Comparison of ENCODE assay signal across 21 cellular contexts in genomic region chr4:187475901-187476300, GRCh38.
DNase-seq lines count a peak whose midpoint lies in the region; ATAC-seq and TF ChIP-seq lines count a peak whose summit lies in the region.
"Had no signal": no experiment of that assay in that cellular context is flagged by ENCODE, and none has a peak within 500 bp of the region (broad histone marks: within the 10 kb centered on the region; RNA-seq: fewer than 3 reads in every experiment).

No MANE protein-coding gene starts in this region.

- WGBS in IMR-90 (ENCODE audit: extremely low coverage in 2 of 2, insufficient read length in 1 of 2), 2 experiments = no CpG with 5 or more reads among the region's 2 CpGs

- BruUV-seq in IMR-90 (replicated peaks; lab: Mats Ljungman, UMichigan) = no TSS peak

- H3K9me1 ChIP-seq in IMR-90 (ENCODE audit: insufficient read depth, low read length) = peaks cover 14% of the 10 kb centered on the region

- H3K18ac ChIP-seq in IMR-90 (ENCODE audit: low read depth, low read length) = no peak overlapping the region

- no peak overlapping the region for H3K27ac ChIP-seq in IMR-90 (ENCODE audit: insufficient read depth, low read length)
- no peak overlapping the region for H3K27ac ChIP-seq in CD8-positive, alpha-beta memory T cell (ENCODE audit: low read depth, low read length)
- H3K27ac ChIP-seq: A549; BLaER1 treated with 17β-estradiol and CSF1 and Interleukin-3, amounts not matched to agents 10 nM and 100 nM had no signal

- dilution Hi-C loops in IMR-90 (cut with HindIII; ENCODE audit: low sequenced_read_pairs, unreplicated experiment) = no loop called here

- H3K79me1 ChIP-seq in IMR-90 (ENCODE audit: low read depth in 1 of 2, low read length in 2 of 2) = peaks cover 0 to 18% of the 10 kb centered on the region in 2 experiments; a peak in 2 of 4 replicates

- no peak overlapping the region for H2BK5ac ChIP-seq in IMR-90 (ENCODE audit: low read depth, low read length, poor library complexity, severe bottlenecking)

- DNase-seq in IMR-90 = no peak
- DNase-seq in chondrocyte (ENCODE audit: low spot score) = no peak
- no peak for DNase-seq in nephron progenitor cell
- DNase-seq in CD8-positive, alpha-beta memory T cell = no peak
- DNase-seq: 8988T; ACHN; AML-193; BE2C; Calu3; CD4-positive, alpha-beta T cell; COR-L47; DMS53; DMS79 treated with DMSO at 0.1 percent for 48 hours; GOT3; HFFc6 had no signal

- no peak overlapping the region; the same call in 1 of the 2 replicates for H3K23ac ChIP-seq in IMR-90 (ENCODE audit: low read depth, low read length)

- intact Hi-C loops in IMR-90 (cut with micrococcal nuclease) = loop anchor here (5.0 to 10.0 kb wide), 2 partner anchors 249 to 531 kb away; no protein-coding TSS in a partner anchor

- peak overlapping the region; percentile 30; the same call in 1 of the 2 replicates for H3K4ac ChIP-seq in IMR-90 (ENCODE audit: low read depth, low read length)

- H3K36me3 Mint-ChIP-seq in chondrocyte (ENCODE audit: low read depth) (no peaks in the 10 kb centered on the region), nephron progenitor cell (ENCODE audit: low read depth) (no peaks in the 10 kb centered on the region)
- H3K36me3 Mint-ChIP-seq in CD8-positive, alpha-beta memory T cell = no peaks in the 10 kb centered on the region
- H3K36me3 Mint-ChIP-seq: CD14-positive monocyte had no signal

- in situ Hi-C loops in IMR-90 (cut with MboI; ENCODE audit: low sequenced_read_pairs) = no loop called here

- H2AFZ ChIP-seq in IMR-90 (replicated peaks; ENCODE audit: low read length, poor library complexity) = peak overlapping the region; percentile 16

- no peaks in the 10 kb centered on the region for H3K9me3 ChIP-seq in IMR-90 (ENCODE audit: control insufficient read depth, insufficient read depth, low read length)
- H3K9me3 ChIP-seq in CD8-positive, alpha-beta memory T cell (ENCODE audit: low read length) = no peaks in the 10 kb centered on the region
- H3K9me3 ChIP-seq: A549; BE2C; BLaER1 treated with 17β-estradiol and CSF1 and Interleukin-3, amounts not matched to agents 10 nM and 100 nM; HAP-1 had no signal

- H3K4me1 ChIP-seq in IMR-90 (ENCODE audit: control insufficient read depth, insufficient read depth, low read length) = peaks cover 23% of the 10 kb centered on the region
- H3K4me1 ChIP-seq in CD8-positive, alpha-beta memory T cell (ENCODE audit: insufficient read depth, low read length) = no peaks in the 10 kb centered on the region
- H3K4me1 ChIP-seq: BE2C; BLaER1 treated with 17β-estradiol and CSF1 and Interleukin-3, amounts not matched to agents 10 nM and 100 nM; HAP-1 had no signal

- no peak overlapping the region for H3K4me2 ChIP-seq in IMR-90 (ENCODE audit: low read depth, low read length)
- H3K4me2 ChIP-seq: A549; BLaER1 treated with 17β-estradiol and CSF1 and Interleukin-3, amounts not matched to agents 10 nM and 100 nM had no signal

- ATAC-seq in IMR-90 (ENCODE audit: low read depth) (no peak), HG02884 (IDR thresholded peaks at IDR 0.05; ENCODE audit: unreplicated experiment) (no peak), HG02970 (IDR thresholded peaks at IDR 0.05; ENCODE audit: low FRiP score, unreplicated experiment) (no peak)
- ATAC-seq: A549 had no signal

- H3K9me3 Mint-ChIP-seq in chondrocyte (ENCODE audit: low read depth) (no peaks in the 10 kb centered on the region), nephron progenitor cell (peaks cover 4% of the 10 kb centered on the region)
- peaks cover 5 to 21% (median 9%) of the 10 kb centered on the region in 5 donors for H3K9me3 Mint-ChIP-seq in CD8-positive, alpha-beta memory T cell
- H3K9me3 Mint-ChIP-seq: HFFc6 had no signal

- CTCF ChIA-PET in IMR-90 (lab: Yijun Ruan, JAX) = no interaction called here
- CTCF ChIA-PET in CD8-positive, alpha-beta memory T cell (lab: Charles Lee) = no interaction called here

- 0 out of 2 replicates have a peak overlapping the region, but pooled peaks have one; percentile 31 for H3K14ac ChIP-seq in IMR-90 (replicated peaks; ENCODE audit: low read depth, low read length)

- H3K4me1 Mint-ChIP-seq in chondrocyte (ENCODE audit: low read depth) (peaks cover 53% of the 10 kb centered on the region), nephron progenitor cell (peaks cover 21% of the 10 kb centered on the region)
- H3K4me1 Mint-ChIP-seq in CD8-positive, alpha-beta memory T cell = no peaks in the 10 kb centered on the region
- H3K4me1 Mint-ChIP-seq: CD14-positive monocyte had no signal

- H3K4me3 Mint-ChIP-seq in chondrocyte (ENCODE audit: unreplicated experiment) (no peak overlapping the region), nephron progenitor cell (peak overlapping the region; percentile 5)
- no peak overlapping the region for H3K4me3 Mint-ChIP-seq in CD8-positive, alpha-beta memory T cell
- H3K4me3 Mint-ChIP-seq: CD14-positive monocyte; CD4-positive, alpha-beta T cell; HFFc6 had no signal

- H2BK20ac ChIP-seq in IMR-90 (ENCODE audit: low read depth, low read length) = no peak overlapping the region

- H4K8ac ChIP-seq in IMR-90 (ENCODE audit: low read depth in 2 of 2, low read length in 2 of 2) = no peak overlapping the region

- peak overlapping the region; percentile 61; the same call in 1 of the 2 replicates for H2BK120ac ChIP-seq in IMR-90 (ENCODE audit: low read depth, low read length)

- no peaks in the 10 kb centered on the region for H3K27me3 Mint-ChIP-seq in chondrocyte (ENCODE audit: low read depth)
- peaks cover 13% of the 10 kb centered on the region for H3K27me3 Mint-ChIP-seq in nephron progenitor cell (ENCODE audit: low read depth, poor library complexity)
- no peaks in the 10 kb centered on the region for H3K27me3 Mint-ChIP-seq in CD8-positive, alpha-beta memory T cell
- H3K27me3 Mint-ChIP-seq: CD4-positive, alpha-beta T cell had no signal

- H3K36me3 ChIP-seq in IMR-90 (ENCODE audit: control insufficient read depth, insufficient read depth, low read length) = no peaks in the 10 kb centered on the region
- no peaks in the 10 kb centered on the region for H3K36me3 ChIP-seq in CD8-positive, alpha-beta memory T cell (ENCODE audit: insufficient read depth, low read length)
- H3K36me3 ChIP-seq: BE2C; BLaER1 treated with 17β-estradiol and CSF1 and Interleukin-3, amounts not matched to agents 10 nM and 100 nM; HAP-1 had no signal

- POLR2A ChIA-PET in IMR-90 (lab: Charles Lee; ENCODE audit: unreplicated experiment) = no interaction called here
- POLR2A ChIA-PET in CD8-positive, alpha-beta memory T cell (lab: Charles Lee) = no interaction called here

- TF ChIP-seq CTCF in IMR-90 (conservative IDR thresholded peaks at IDR 0.05; ENCODE audit: low read depth, low read length) (no peak), chondrocyte (IDR thresholded peaks at IDR 0.05) (no peak), nephron progenitor cell (IDR thresholded peaks at IDR 0.05) (no peak)

- no peak overlapping the region for H3K4me3 ChIP-seq in IMR-90 (ENCODE audit: insufficient read depth, low read depth, low read length)
- H3K4me3 ChIP-seq in CD8-positive, alpha-beta memory T cell (ENCODE audit: low read length) = no peak overlapping the region
- H3K4me3 ChIP-seq: A549; BLaER1 treated with 17β-estradiol and CSF1 and Interleukin-3, amounts not matched to agents 10 nM and 100 nM; HAP-1 had no signal

- H2BK15ac ChIP-seq in IMR-90 (ENCODE audit: low read depth, low read length) = no peak overlapping the region

- H2AK5ac ChIP-seq in IMR-90 (ENCODE audit: low read depth, low read length) = peak overlapping the region; percentile 56; the same call in 1 of the 2 replicates

- H3K27ac Mint-ChIP-seq in chondrocyte (ENCODE audit: unreplicated experiment) (peak overlapping the region; percentile 65), nephron progenitor cell (no peak overlapping the region)
- no peak overlapping the region for H3K27ac Mint-ChIP-seq in CD8-positive, alpha-beta memory T cell
- H3K27ac Mint-ChIP-seq: CD14-positive monocyte; CD4-positive, alpha-beta T cell had no signal

- no peak overlapping the region for H3K56ac ChIP-seq in IMR-90 (ENCODE audit: extremely low read depth, insufficient read depth, low read length)

- no peak for TF ChIP-seq RAD21 in IMR-90 (IDR thresholded peaks at IDR 0.05; ENCODE audit: low read length)

- H4K91ac ChIP-seq in IMR-90 (ENCODE audit: insufficient read depth, low read depth, low read length) = no peak overlapping the region

- no peak overlapping the region for H3K9ac ChIP-seq in IMR-90 (ENCODE audit: low read depth, low read length)
- H3K9ac ChIP-seq: BLaER1 treated with 17β-estradiol and CSF1 and Interleukin-3, amounts not matched to agents 10 nM and 100 nM had no signal

- H3K27me3 ChIP-seq in IMR-90 (ENCODE audit: control insufficient read depth, insufficient read depth, low read length) = no peaks in the 10 kb centered on the region
- H3K27me3 ChIP-seq in CD8-positive, alpha-beta memory T cell (ENCODE audit: insufficient read depth, low read length, poor library complexity, severe bottlenecking) = no peaks in the 10 kb centered on the region
- H3K27me3 ChIP-seq: BE2C; BLaER1 treated with 17β-estradiol and CSF1 and Interleukin-3, amounts not matched to agents 10 nM and 100 nM had no signal

- H4K20me1 ChIP-seq in IMR-90 (ENCODE audit: insufficient read depth, low read length) = no peaks in the 10 kb centered on the region
- H4K20me1 ChIP-seq: BLaER1 treated with 17β-estradiol and CSF1 and Interleukin-3, amounts not matched to agents 10 nM and 100 nM had no signal

- H4K5ac ChIP-seq in IMR-90 (ENCODE audit: low read depth, low read length) = no peak overlapping the region

- H2AK9ac ChIP-seq in IMR-90 (replicated peaks; ENCODE audit: low read depth, low read length, poor library complexity) = no peak overlapping the region

- no peak for TF ChIP-seq POLR2A in IMR-90 (IDR thresholded peaks at IDR 0.05; ENCODE audit: low read depth, low read length)

TF ChIP-seq in IMR-90, 13 proteins besides CTCF, POLR2A, EP300 and RAD21 (continues in another document):
- TF ChIP-seq RFX5 (IDR thresholded peaks at IDR 0.05; ENCODE audit: low read depth, low read length) (no peak), RCOR1 (IDR thresholded peaks at IDR 0.05; ENCODE audit: insufficient replicate concordance, low read length) (no peak), SMC3 (IDR thresholded peaks at IDR 0.05; ENCODE audit: low read depth, low read length) (no peak), USF2 (IDR thresholded peaks at IDR 0.05; ENCODE audit: low read depth, low read length) (no peak), FOS (IDR thresholded peaks at IDR 0.05; ENCODE audit: low read depth, low read length) (no peak), MAFK (IDR thresholded peaks at IDR 0.05; ENCODE audit: low read depth, low read length) (no peak), MXI1 (IDR thresholded peaks at IDR 0.05; ENCODE audit: borderline replicate concordance, low read depth, low read length) (no peak), BHLHE40 (IDR thresholded peaks at IDR 0.05; ENCODE audit: low read depth, low read length) (no peak)
